In the genomic region with DNA sequence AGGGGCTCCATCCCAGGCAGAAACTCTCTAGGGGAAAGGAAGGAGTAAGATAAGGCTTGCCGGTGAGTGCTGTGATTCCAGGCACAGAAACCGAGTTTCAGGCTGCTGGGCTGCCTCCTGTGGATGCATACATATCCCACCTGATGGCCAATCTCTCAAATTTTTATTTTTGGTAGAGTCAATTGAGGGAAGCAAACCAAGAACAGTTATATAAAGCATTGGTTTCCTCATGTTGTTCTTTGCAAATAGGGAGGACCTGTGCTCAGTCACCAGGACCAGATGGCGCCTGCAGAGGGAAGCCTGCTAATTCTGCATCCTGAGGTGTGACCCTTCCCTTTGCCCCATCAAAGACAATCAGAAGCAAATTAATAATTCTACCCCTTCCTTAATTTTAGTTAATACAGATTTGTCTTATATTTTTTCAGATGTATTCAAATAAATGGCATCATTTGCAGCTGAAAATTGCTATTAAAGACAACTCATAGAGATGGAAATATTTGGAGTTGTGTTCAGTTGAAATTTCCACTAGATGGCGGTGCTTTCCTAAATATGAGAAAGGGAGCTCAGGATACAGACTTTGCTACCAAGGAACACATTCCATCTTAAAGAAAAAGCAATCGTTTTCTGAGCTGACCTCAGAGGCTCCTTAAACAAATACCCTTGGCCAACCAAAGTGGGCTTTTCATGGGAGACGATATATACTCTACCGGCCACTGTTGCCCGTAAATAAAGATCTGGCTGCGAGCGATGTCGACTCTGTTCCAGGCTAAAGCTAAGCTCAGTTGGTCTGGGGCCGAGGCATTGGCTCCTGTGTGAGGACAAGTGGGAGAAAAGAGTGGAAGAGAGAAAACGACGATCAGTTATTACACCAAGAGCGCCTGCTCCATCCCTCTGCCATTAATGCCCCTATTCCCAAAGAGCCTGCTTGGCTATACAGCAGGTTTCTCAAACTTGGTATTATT, we compare ENCODE assay signal across 8 cellular contexts.
DNase-seq lines count a peak whose midpoint lies in the region; ATAC-seq lines count a peak whose summit lies in the region.

No MANE protein-coding gene starts in this region.

- H3K9me3 ChIP-seq in iPS-15b (ENCODE audit: control insufficient read depth, insufficient read depth, low read length) = no peaks in the 10 kb centered on the region

- no peak overlapping the region for H3K9ac ChIP-seq in iPS-15b (ENCODE audit: low read depth, low read length)

- ATAC-seq in GM18519 (IDR thresholded peaks at IDR 0.05; ENCODE audit: low FRiP score, unreplicated experiment) (peak; percentile 53), GM19397 (IDR thresholded peaks at IDR 0.05; ENCODE audit: unreplicated experiment) (no peak), HG02840 (IDR thresholded peaks at IDR 0.05; ENCODE audit: low FRiP score, unreplicated experiment) (no peak)

- no peaks in the 10 kb centered on the region for H3K27me3 ChIP-seq in iPS-15b (ENCODE audit: control insufficient read depth, insufficient read depth, low read length)

- DNase-seq in AML-193 (lab: John Stamatoyannopoulos, UW) (peak; percentile 21 to 34), NCI-H128 (lab: John Stamatoyannopoulos, UW; ENCODE audit: unreplicated experiment) (peak; percentile 27), astrocyte of the hippocampus (ENCODE audit: low read depth, low spot score) (peak; percentile 75), stromal cell of bone marrow (ENCODE audit: low read depth) (peak; percentile 65)

- H3K4me1 ChIP-seq in iPS-15b (ENCODE audit: control insufficient read depth, insufficient read depth, low read length) = no peaks in the 10 kb centered on the region

- peak overlapping the region; percentile 12 for H3K4me3 ChIP-seq in iPS-15b (ENCODE audit: low read depth, low read length)

- no peaks in the 10 kb centered on the region for H3K36me3 ChIP-seq in iPS-15b (ENCODE audit: control insufficient read depth, insufficient read depth, low read length)
